ENCODE assay signal across 1 cellular context in genomic region chr5:30994926-30995325, GRCh38.
TF ChIP-seq lines count a peak whose summit lies in the region.

No MANE protein-coding gene starts in this region.

TF ChIP-seq in GM23338, 12 proteins besides CTCF, POLR2A, EP300 and RAD21:
- TF ChIP-seq CREB1 (CRISPR knock-in tag; IDR thresholded peaks at IDR 0.05; ENCODE audit: low read depth) (no peak), EZH2 (IDR thresholded peaks at IDR 0.05; ENCODE audit: low read depth, unreplicated experiment) (no peak), POLR2AphosphoS5 (IDR thresholded peaks at IDR 0.05; ENCODE audit: low read depth) (no peak)
TF ChIP-seq in GM23338: peak in this region for 0.
